Comparison of ENCODE assay signal across 11 cellular contexts in genomic region chr3:63597019-63597418, GRCh38. TPM values are rescaled to one million over a fixed set of nuclear protein-coding genes. Genes with fewer than 3 reads are reported as not detected.
"Had no signal": no experiment of that assay in that cellular context is flagged by ENCODE, and none has a peak within 500 bp of the region (broad histone marks: within the 10 kb centered on the region; RNA-seq: fewer than 3 reads in every experiment).

No MANE protein-coding gene starts in this region.

- H3K4me1 ChIP-seq: HAP-1 had no signal

- H3K9me3 ChIP-seq: HAP-1 had no signal

- H3K9ac ChIP-seq: GM23248 had no signal

- H3K27ac ChIP-seq: GM23248 had no signal

- DNase-seq: GM23248, GOT3, H7, H9, HCEC 1CT, HFFc6 had no signal

- H3K4me3 Mint-ChIP-seq: GM23338, H9, HFFc6 had no signal

- H3K4me3 ChIP-seq: GM23248, GM23338, HAP-1 had no signal

- H3K36me3 ChIP-seq: HAP-1 had no signal

- H3K9me3 Mint-ChIP-seq: GM23338, H9, HFFc6 had no signal

- H3K27ac Mint-ChIP-seq: GM23338, H9, HFFc6 had no signal

- ATAC-seq: GM23338, HCT116 had no signal

RNA-seq across cellular contexts. Expression of gene SNTN, which starts 55.5 kb away (rescaled TPM):
- total RNA-seq: GM23248, GM23338, H1, H4, H7, H9, HFFc6 had no signal
- polyA plus RNA-seq: GM23248, H1 had no signal
